In the genomic region with DNA sequence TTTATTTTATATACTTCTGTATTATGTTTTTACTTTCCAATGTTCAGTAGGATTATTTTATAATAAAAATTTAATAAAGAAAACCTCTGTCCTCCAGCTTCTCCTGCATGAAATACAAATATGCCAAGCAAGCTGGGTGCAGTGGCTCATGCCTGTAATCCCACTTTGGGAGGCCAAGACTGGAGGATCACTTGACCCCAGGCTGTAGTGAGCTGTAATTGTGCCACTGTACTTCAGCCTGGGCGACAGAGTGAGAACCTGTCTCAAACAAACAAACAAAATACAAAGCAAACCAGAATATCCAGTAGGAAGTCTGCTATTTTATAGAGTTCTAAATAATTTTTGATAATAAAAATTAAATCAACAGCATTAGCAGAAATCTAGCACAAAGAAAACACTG, we compare ENCODE assay signal across 17 cellular contexts.
"Had no signal": no experiment of that assay in that cellular context is flagged by ENCODE, and none has a peak within 500 bp of the region (broad histone marks: within the 10 kb centered on the region; RNA-seq: fewer than 3 reads in every experiment).

No MANE protein-coding gene starts in this region.

- ATAC-seq: foreskin keratinocyte; left colon; natural killer cell; sciatic nerve; stimulated activated memory B cell treated with anti-CD40 and anti-IgM and Interleukin-4, amounts not matched to agents 10 μg/mL and 1 μg/mL and 100 μg/mL, for 72 hours; upper lobe of right lung had no signal

- H3K36me3 ChIP-seq: spleen, tibial nerve, upper lobe of right lung, vagina had no signal

- H3K4me1 ChIP-seq: foreskin keratinocyte, upper lobe of right lung, vagina had no signal

- H3K27ac ChIP-seq: foreskin keratinocyte, spleen, tibial nerve, upper lobe of right lung, vagina had no signal

- H3K4me3 ChIP-seq: spleen, tibial nerve, upper lobe of right lung, vagina had no signal

- H3K27me3 ChIP-seq: foreskin keratinocyte, spleen, upper lobe of right lung, vagina had no signal

- DNase-seq: dermis blood vessel endothelial cell; erythroblast; foreskin keratinocyte; immature natural killer cell; left colon; mammary epithelial cell; natural killer cell; posterior cingulate gyrus; spleen; stimulated activated CD4-positive, alpha-beta T cell treated with anti-CD3 and anti-CD28 coated beads, Interleukin-15, amount 100 ng/mL, for 24 hours; stimulated activated CD4-positive, alpha-beta T cell treated with anti-CD3 and anti-CD28 coated beads, Interleukin-1b, Interleukin-23, amount 100 ng/mL, for 48 hours; stimulated activated CD4-positive, alpha-beta T cell treated with anti-CD3 and anti-CD28 coated beads, Interleukin-4, amount 100 ng/mL, for 24 hours; upper lobe of right lung had no signal

- H3K9me3 ChIP-seq: spleen, tibial nerve, upper lobe of right lung, vagina had no signal
